ENCODE assay signal across 11 cellular contexts in genomic region chr1:58741689-58742553, GRCh38.
"Had no signal": no experiment of that assay in that cellular context is flagged by ENCODE, and none has a peak within 500 bp of the region (broad histone marks: within the 10 kb centered on the region; RNA-seq: fewer than 3 reads in every experiment).

No MANE protein-coding gene starts in this region.

- H3K4me3 ChIP-seq: colonic mucosa, gastroesophageal sphincter, thyroid gland had no signal

- H3K4me1 ChIP-seq: colonic mucosa, parathyroid adenoma, thyroid gland had no signal

- H3K36me3 Mint-ChIP-seq: stimulated activated effector memory CD8-positive, alpha-beta T cell treated with anti-CD3 and anti-CD28 coated beads, Interleukin-12 subunit alpha, Interleukin-12 subunit beta, amount 100 ng/mL, for 72 hours had no signal

- H3K36me3 ChIP-seq: colonic mucosa, gastroesophageal sphincter, thyroid gland had no signal

- H3K27ac ChIP-seq: colonic mucosa, gastroesophageal sphincter, parathyroid adenoma, thyroid gland, VCaP had no signal

- H3K9me3 Mint-ChIP-seq: stimulated activated effector memory CD8-positive, alpha-beta T cell treated with anti-CD3 and anti-CD28 coated beads, Interleukin-12 subunit alpha, Interleukin-12 subunit beta, amount 100 ng/mL, for 72 hours had no signal

- H3K27me3 ChIP-seq: colonic mucosa, gastroesophageal sphincter, thyroid gland had no signal

- H3K4me3 Mint-ChIP-seq: activated CD4-positive, alpha-beta T cell treated with anti-CD3 and anti-CD28 coated beads for 36 hours; stimulated activated effector memory CD8-positive, alpha-beta T cell treated with anti-CD3 and anti-CD28 coated beads, Interleukin-12 subunit alpha, Interleukin-12 subunit beta, amount 100 ng/mL, for 72 hours had no signal

- H3K9me3 ChIP-seq: colonic mucosa, gastroesophageal sphincter, thyroid gland had no signal

- H3K4me1 Mint-ChIP-seq: activated CD4-positive, alpha-beta T cell treated with anti-CD3 and anti-CD28 coated beads for 36 hours had no signal

- H3K27ac Mint-ChIP-seq: activated CD4-positive, alpha-beta T cell treated with anti-CD3 and anti-CD28 coated beads for 36 hours; stimulated activated effector memory CD8-positive, alpha-beta T cell treated with anti-CD3 and anti-CD28 coated beads, Interleukin-12 subunit alpha, Interleukin-12 subunit beta, amount 100 ng/mL, for 72 hours had no signal

- DNase-seq: activated CD4-positive, alpha-beta T cell treated with anti-CD3 and anti-CD28 coated beads for 36 hours; activated naive CD4-positive, alpha-beta T cell treated with Interleukin-2 at 50 U/mL for 16 hours; caudate nucleus; colonic mucosa; effector CD8-positive, alpha-beta T cell; T1000; thyroid gland had no signal

- ATAC-seq: activated CD4-positive, alpha-beta T cell treated with anti-CD3 and anti-CD28 coated beads for 36 hours; gastroesophageal sphincter; stimulated activated effector memory CD8-positive, alpha-beta T cell treated with anti-CD3 and anti-CD28 coated beads, Interleukin-12 subunit alpha, Interleukin-12 subunit beta, amount 100 ng/mL, for 72 hours had no signal
